ENCODE assay signal across 17 cellular contexts in genomic region chrX:136689441-136689840, GRCh38. TPM values are rescaled to one million over a fixed set of nuclear protein-coding genes. Genes with fewer than 3 reads are reported as not detected.
A peak's percentile ranks its signal among the peaks of the same experiment; 100 is the strongest.
DNase-seq lines count a peak whose midpoint lies in the region; ATAC-seq, FAIRE-seq and TF ChIP-seq lines count a peak whose summit lies in the region.
"Had no signal": no experiment of that assay in that cellular context is flagged by ENCODE, and none has a peak within 500 bp of the region (broad histone marks: within the 10 kb centered on the region; RNA-seq: fewer than 3 reads in every experiment).

No MANE protein-coding gene starts in this region.

- no peaks in the 10 kb centered on the region for H3K36me3 ChIP-seq in small intestine (ENCODE audit: control insufficient read depth in 2 of 2, insufficient read depth in 2 of 2, low read length in 2 of 2)
- H3K36me3 ChIP-seq: adrenal gland had no signal

- CTCF ChIA-PET in activated naive CD4-positive, alpha-beta T cell treated with anti-CD3 and anti-CD28 coated beads for 36 hours (lab: Charles Lee) = interaction anchor here (0.5 to 1.2 kb wide), 2 partner anchors 32 to 444 kb away, joined by 3 to 4 read pairs; no protein-coding TSS in a partner anchor
- CTCF ChIA-PET in WTC11 (lab: Charles Lee) = interaction anchor here (1.6 to 1.7 kb wide), 2 partner anchors 54 to 81 kb away, joined by 4 to 8 read pairs; no protein-coding TSS in a partner anchor

- peaks cover 64% of the 10 kb centered on the region for H3K4me1 Mint-ChIP-seq in activated naive CD4-positive, alpha-beta T cell treated with anti-CD3 and anti-CD28 coated beads for 36 hours (ENCODE audit: low read depth)
- peaks cover 18% of the 10 kb centered on the region for H3K4me1 Mint-ChIP-seq in WTC11

- peak overlapping the region in 1 of 2 donors; percentile 8 for H3K27ac ChIP-seq in small intestine (ENCODE audit: low read depth in 1 of 2, low read length in 1 of 2)
- H3K27ac ChIP-seq: adrenal gland had no signal

- H3K27me3 Mint-ChIP-seq in activated naive CD4-positive, alpha-beta T cell treated with anti-CD3 and anti-CD28 coated beads for 36 hours (ENCODE audit: low read depth) = no peaks in the 10 kb centered on the region
- H3K27me3 Mint-ChIP-seq in WTC11 (ENCODE audit: low read depth) = no peaks in the 10 kb centered on the region

- H3K9me3 ChIP-seq in small intestine (ENCODE audit: control insufficient read depth, low read depth) = no peaks in the 10 kb centered on the region
- H3K9me3 ChIP-seq: adrenal gland had no signal

- no peak for TF ChIP-seq CTCF in WTC11 (IDR thresholded peaks at IDR 0.05)

- POLR2A ChIA-PET in WTC11 (lab: Charles Lee) = no interaction called here

- FAIRE-seq in small intestine (lab: Jason Lieb, UNC) = no peak
- FAIRE-seq: G401.6 had no signal

- peak overlapping the region; percentile 82 for H3K27ac Mint-ChIP-seq in activated naive CD4-positive, alpha-beta T cell treated with anti-CD3 and anti-CD28 coated beads for 36 hours
- H3K27ac Mint-ChIP-seq in WTC11 = peak overlapping the region; percentile 68; the same call in 1 of the 2 replicates

- H3K4me3 Mint-ChIP-seq in activated naive CD4-positive, alpha-beta T cell treated with anti-CD3 and anti-CD28 coated beads for 36 hours = peak overlapping the region; percentile 42
- H3K4me3 Mint-ChIP-seq in WTC11 = no peak overlapping the region

- WGBS in small intestine, 3 donors = 50 to 61% (median 59%) methylated on average over 6 of the region's 6 CpGs

- H3K4me3 ChIP-seq in small intestine (ENCODE audit: low read depth in 1 of 2, low read length in 2 of 2) = no peak overlapping the region
- H3K4me3 ChIP-seq: adrenal gland had no signal

- ATAC-seq in WTC11 (peak; percentile 74), GM18873 (IDR thresholded peaks at IDR 0.05; ENCODE audit: low FRiP score, unreplicated experiment) (no peak), HG03521 (IDR thresholded peaks at IDR 0.05; ENCODE audit: unreplicated experiment) (no peak)
- ATAC-seq: left colon had no signal

- no peaks in the 10 kb centered on the region for H3K9me3 Mint-ChIP-seq in activated naive CD4-positive, alpha-beta T cell treated with anti-CD3 and anti-CD28 coated beads for 36 hours
- no peaks in the 10 kb centered on the region for H3K9me3 Mint-ChIP-seq in WTC11

- H3K36me3 Mint-ChIP-seq in activated naive CD4-positive, alpha-beta T cell treated with anti-CD3 and anti-CD28 coated beads for 36 hours (ENCODE audit: low read depth) = peaks cover 12% of the 10 kb centered on the region
- no peaks in the 10 kb centered on the region for H3K36me3 Mint-ChIP-seq in WTC11

- H3K4me1 ChIP-seq in small intestine (ENCODE audit: control insufficient read depth in 2 of 2, insufficient read depth in 1 of 2, low read depth in 1 of 2, low read length in 1 of 2) = no peaks in the 10 kb centered on the region
- H3K4me1 ChIP-seq: adrenal gland had no signal

- TF ChIP-seq POLR2A in erythroblast (IDR thresholded peaks at IDR 0.05; ENCODE audit: low read length) = no peak

- DNase-seq in activated naive CD4-positive, alpha-beta T cell treated with anti-CD3 and anti-CD28 coated beads for 36 hours = peak; percentile 15
- no peak for DNase-seq in activated naive CD4-positive, alpha-beta T cell treated with anti-CD3 and anti-CD28 coated beads, Interleukin-2, amount 50 U/mL, for 16 hours
- DNase-seq in WTC11 (ENCODE audit: low spot score) (peak; percentile 17), erythroblast (lab: John Stamatoyannopoulos, UW) (peak; percentile 19 to 42), small intestine (peak; percentile 28), SKM-1 treated with dmso at 0.1 percent for 144 hours (lab: John Stamatoyannopoulos, UW; ENCODE audit: unreplicated experiment) (no peak)
- DNase-seq: adrenal gland, left colon, NCI-H187, T1000 had no signal

- H3K27me3 ChIP-seq in small intestine (ENCODE audit: control insufficient read depth in 2 of 2, insufficient read depth in 2 of 2, low read length in 2 of 2) = no peaks in the 10 kb centered on the region
- H3K27me3 ChIP-seq: adrenal gland had no signal

- intact Hi-C loops in activated naive CD4-positive, alpha-beta T cell treated with anti-CD3 and anti-CD28 coated beads for 36 hours (cut with micrococcal nuclease) = loop anchor here (5.0 kb wide), 1 partner anchor 343 kb away; the partner anchor contains the start of gene GPR101

TF ChIP-seq in WTC11, 78 proteins besides CTCF, POLR2A, EP300 and RAD21:
- TF ChIP-seq SP1 (CRISPR knock-in tag; conservative IDR thresholded peaks at IDR 0.05) = no peak

RNA-seq across cellular contexts. Expression of gene CD40LG, which starts 41.5 kb away (rescaled TPM):
- 100 to 1,000 TPM; 121 to 122 TPM for total RNA-seq in activated naive CD4-positive, alpha-beta T cell treated with anti-CD3 and anti-CD28 coated beads for 36 hours
- total RNA-seq in WTC11 (2021) = 0.11 TPM in 1 of 3 replicates, not detected in the others
- under 1 TPM in 2 of 3 donors, not detected in 1; 0.34 to 0.45 TPM for polyA plus RNA-seq in small intestine
- total RNA-seq: epithelial cell of proximal tubule, OCI-LY7, pulmonary artery endothelial cell, urinary bladder had no signal

Comparison
In these comparisons a context has a peak if more than half of its experiments do, and no peak if none do; other contexts are left out.
1. DNase-seq: peak in activated naive CD4-positive, alpha-beta T cell treated with anti-CD3 and anti-CD28 coated beads for 36 hours (single experiment), WTC11 (single experiment), erythroblast (2 of 2) and small intestine (single experiment); none in activated naive CD4-positive, alpha-beta T cell treated with anti-CD3 and anti-CD28 coated beads, Interleukin-2, amount 50 U/mL, for 16 hours (single experiment) and SKM-1 treated with dmso at 0.1 percent for 144 hours (single experiment).
2. RNA of gene CD40LG, which starts 41.5 kb away (total RNA-seq): 121 to 122 TPM in activated naive CD4-positive, alpha-beta T cell treated with anti-CD3 and anti-CD28 coated beads for 36 hours; 0.11 TPM in WTC11; every median in the first group is over 100 times any median in the second.